4 cellular contexts compared by ENCODE assay signal in the genomic region with DNA sequence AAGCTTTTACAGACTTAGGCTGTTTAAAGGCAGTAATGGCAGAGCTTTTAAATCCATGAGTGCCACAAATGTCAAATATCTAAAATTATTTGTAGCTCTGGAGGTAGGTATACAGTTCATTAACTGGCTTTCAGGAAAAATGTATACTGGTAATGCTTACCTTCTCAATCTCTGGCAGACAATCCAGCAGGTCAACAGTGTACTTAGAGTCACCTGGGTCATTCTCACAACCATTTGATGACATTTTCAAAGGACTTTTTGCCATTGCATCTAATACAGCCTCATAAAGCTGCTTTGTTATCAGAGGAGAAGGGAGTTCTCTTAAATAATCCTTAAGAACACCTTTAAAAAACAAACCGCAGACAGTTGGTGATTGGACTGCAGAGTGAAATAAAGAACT.
"Had no signal": no experiment of that assay in that cellular context is flagged by ENCODE, and none has a peak within 500 bp of the region (broad histone marks: within the 10 kb centered on the region; RNA-seq: fewer than 3 reads in every experiment).

No MANE protein-coding gene starts in this region.

- H3K27ac ChIP-seq: HL-60 had no signal

- DNase-seq: IMR-90 had no signal

- H3K4me3 ChIP-seq: K562 had no signal

- ATAC-seq: HepG2, K562 had no signal
